35 cellular contexts compared by ENCODE assay signal in the genomic region with DNA sequence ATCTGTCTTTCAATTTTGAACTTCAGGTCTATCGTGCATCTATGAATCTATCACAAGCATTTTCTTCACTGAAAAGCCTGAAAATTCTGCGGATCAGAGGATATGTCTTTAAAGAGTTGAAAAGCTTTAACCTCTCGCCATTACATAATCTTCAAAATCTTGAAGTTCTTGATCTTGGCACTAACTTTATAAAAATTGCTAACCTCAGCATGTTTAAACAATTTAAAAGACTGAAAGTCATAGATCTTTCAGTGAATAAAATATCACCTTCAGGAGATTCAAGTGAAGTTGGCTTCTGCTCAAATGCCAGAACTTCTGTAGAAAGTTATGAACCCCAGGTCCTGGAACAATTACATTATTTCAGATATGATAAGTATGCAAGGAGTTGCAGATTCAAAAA. TPM values are rescaled to one million over a fixed set of nuclear protein-coding genes. Genes with fewer than 3 reads are reported as not detected.
"Had no signal": no experiment of that assay in that cellular context is flagged by ENCODE, and none has a peak within 500 bp of the region (broad histone marks: within the 10 kb centered on the region; RNA-seq: fewer than 3 reads in every experiment).

No MANE protein-coding gene starts in this region.

- DNase-seq: activated CD4-positive, alpha-beta memory T cell treated with anti-CD3 and anti-CD28 coated beads, Interleukin-2, amount 10 ng/mL, durations not matched to agents 7 days and 5 days; activated CD4-positive, alpha-beta T cell treated with anti-CD3 and anti-CD28 coated beads for 1 hour; activated CD4-positive, alpha-beta T cell treated with anti-CD3 and anti-CD28 coated beads for 4 hours; activated CD4-positive, alpha-beta T cell treated with anti-CD3 and anti-CD28 coated beads, Interleukin-2, amount 10 ng/mL, durations not matched to agents 7 days and 5 days; activated CD4-positive, alpha-beta T cell treated with anti-CD3 and anti-CD28 coated beads, Interleukin-2, amount 50 U/mL, for 4 hours; activated CD4-positive, CD25-positive, alpha-beta regulatory T cell; activated CD8-positive, alpha-beta memory T cell treated with anti-CD3 and anti-CD28 coated beads, Interleukin-2, amount 50 U/mL, for 48 hours; activated gamma-delta T cell; activated naive CD4-positive, alpha-beta T cell; activated naive CD4-positive, alpha-beta T cell treated with anti-CD3 and anti-CD28 coated beads, Interleukin-2, amount 10 ng/mL, durations not matched to agents 7 days and 5 days; activated naive CD8-positive, alpha-beta T cell treated with anti-CD3 and anti-CD28 coated beads, Interleukin-2, amount 10 ng/mL, durations not matched to agents 7 days and 5 days; activated T-cell treated with anti-CD3 and anti-CD28 coated beads for 4 hours; activated T-cell treated with anti-CD3 and anti-CD28 coated beads, Interleukin-2, amount 50 U/mL, for 24 hours; activated T-cell treated with anti-CD3 and anti-CD28 coated beads, Interleukin-2, amount 50 U/mL, for 72 hours; brain microvascular endothelial cell; central memory CD4-positive, alpha-beta T cell; cerebellar nuclear complex; colonic mucosa; effector CD8-positive, alpha-beta T cell; esophagus squamous epithelium; foreskin melanocyte; heart right ventricle; T-helper 1 cell; T-helper 17 cell; T1000 had no signal

- H3K4me3 ChIP-seq: ascending aorta, colonic mucosa, esophagus squamous epithelium, gastroesophageal sphincter, heart right ventricle had no signal

- H3K27ac ChIP-seq: ascending aorta, brain microvascular endothelial cell, colonic mucosa, epithelial cell of prostate, esophagus squamous epithelium, gastroesophageal sphincter, heart right ventricle had no signal

- H3K27me3 ChIP-seq: ascending aorta, brain microvascular endothelial cell, colonic mucosa, esophagus squamous epithelium, gastroesophageal sphincter had no signal

- ATAC-seq: activated naive CD4-positive, alpha-beta T cell treated with anti-CD3 and anti-CD28 coated beads, Interleukin-2, amount 50 U/mL, for 72 hours; activated T-cell treated with anti-CD3 and anti-CD28 coated beads, Interleukin-2, amount 50 U/mL, for 72 hours; gastroesophageal sphincter; heart right ventricle; T-helper 17 cell had no signal

- H3K9me3 ChIP-seq: ascending aorta, colonic mucosa, esophagus squamous epithelium, gastroesophageal sphincter, heart right ventricle had no signal

- H3K36me3 ChIP-seq: ascending aorta, brain microvascular endothelial cell, colonic mucosa, esophagus squamous epithelium, gastroesophageal sphincter, heart right ventricle had no signal

- H3K4me1 ChIP-seq: ascending aorta, colonic mucosa, esophagus squamous epithelium, gastroesophageal sphincter had no signal

- FAIRE-seq: endometrium had no signal

RNA-seq across cellular contexts. Expression of gene TLR7, which starts 19.7 kb away (rescaled TPM):
- total RNA-seq: activated CD4-positive, alpha-beta memory T cell treated with anti-CD3 and anti-CD28 coated beads, Interleukin-2, amount 10 ng/mL, durations not matched to agents 7 days and 5 days; ascending aorta; dermis microvascular lymphatic vessel endothelial cell; endothelial cell of umbilical vein; fibroblast of lung; fibroblast of villous mesenchyme; glomerular endothelial cell had no signal
- polyA plus RNA-seq: endothelial cell of umbilical vein, fibroblast of lung had no signal

RNA-seq across cellular contexts. Expression of gene TLR8, which starts 19.9 kb away (rescaled TPM):
- total RNA-seq: activated CD4-positive, alpha-beta memory T cell treated with anti-CD3 and anti-CD28 coated beads, Interleukin-2, amount 10 ng/mL, durations not matched to agents 7 days and 5 days; activated CD4-positive, alpha-beta T cell treated with anti-CD3 and anti-CD28 coated beads, Interleukin-2, amount 10 ng/mL, durations not matched to agents 7 days and 5 days; activated naive CD4-positive, alpha-beta T cell treated with anti-CD3 and anti-CD28 coated beads, Interleukin-2, amount 50 U/mL, for 72 hours; activated T-cell treated with anti-CD3 and anti-CD28 coated beads, Interleukin-2, amount 50 U/mL, for 72 hours; dermis microvascular lymphatic vessel endothelial cell; endothelial cell of umbilical vein; fibroblast of lung; fibroblast of villous mesenchyme; glomerular endothelial cell had no signal
- polyA plus RNA-seq: endothelial cell of umbilical vein, fibroblast of lung had no signal
